ENCODE assay signal across 26 cellular contexts in the genomic region with DNA sequence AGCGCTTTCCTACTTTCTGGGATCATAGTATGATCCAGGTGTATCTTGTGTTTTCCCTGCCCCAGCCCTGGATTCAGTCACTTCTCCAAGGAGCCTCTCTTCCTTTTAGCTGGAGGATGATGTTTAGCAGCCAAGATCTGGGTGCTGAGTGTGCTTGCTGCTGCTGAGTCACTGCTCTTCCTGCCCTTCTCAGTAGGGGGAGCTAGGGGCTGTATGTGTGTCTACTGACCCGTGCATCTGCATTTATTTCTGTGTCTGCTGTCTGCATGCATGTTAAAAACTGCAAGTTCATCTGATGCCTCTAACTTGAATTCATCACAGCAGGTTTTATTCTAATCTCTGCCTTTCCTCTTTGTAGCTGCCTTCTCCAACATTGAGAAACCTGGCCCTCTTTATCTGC. TPM values are rescaled to one million over a fixed set of nuclear protein-coding genes. Genes with fewer than 3 reads are reported as not detected.
DNase-seq lines count a peak whose midpoint lies in the region; ATAC-seq, FAIRE-seq and TF ChIP-seq lines count a peak whose summit lies in the region.
"Had no signal": no experiment of that assay in that cellular context is flagged by ENCODE, and none has a peak within 500 bp of the region (broad histone marks: within the 10 kb centered on the region; RNA-seq: fewer than 3 reads in every experiment).

No MANE protein-coding gene starts in this region.

- H3K9me2 ChIP-seq in Karpas-422 (replicated peaks; ENCODE audit: insufficient read depth, low read length) (no peaks in the 10 kb centered on the region), PC-9 (ENCODE audit: insufficient read depth) (no peaks in the 10 kb centered on the region)

- in situ Hi-C loops in HepG2 (cut with HindIII; ENCODE audit: extremely low pct_ligation_motif_present, low pct_unique_long_range_greater_than_20kb): no loop called here

- H3K4me2 ChIP-seq in HepG2 (ENCODE audit: low read depth, low read length) (no peak overlapping the region), Karpas-422 (ENCODE audit: low read depth, low read length, poor library complexity, severe bottlenecking) (no peak overlapping the region), PC-9 (no peak overlapping the region)
- H3K4me2 ChIP-seq: BLaER1, smooth muscle cell had no signal

- H3K79me2 ChIP-seq in HepG2 (ENCODE audit: insufficient read depth, low read length): peaks cover 13% of the 10 kb centered on the region
- no peaks in the 10 kb centered on the region for H3K79me2 ChIP-seq in Karpas-422 (ENCODE audit: low read length)
- H3K79me2 ChIP-seq in PC-9 (ENCODE audit: low read depth): no peaks in the 10 kb centered on the region

- no peak overlapping the region for H3K27ac ChIP-seq in HepG2 (ENCODE audit: extremely low read length, insufficient read depth, low read length)
- H3K27ac ChIP-seq in right lobe of liver: no peak overlapping the region
- H3K27ac ChIP-seq in Karpas-422 (ENCODE audit: low read length): no peak overlapping the region
- H3K27ac ChIP-seq in PC-9: no peak overlapping the region
- H3K27ac ChIP-seq: BLaER1, dorsolateral prefrontal cortex, left ventricle myocardium inferior had no signal

- TF ChIP-seq RAD21 in HepG2 (CRISPR knock-in tag; IDR thresholded peaks at IDR 0.05): no peak

- H3K36me3 ChIP-seq in HepG2 (replicated peaks in 1 of 2; ENCODE audit: control insufficient read depth in 1 of 2, insufficient read depth in 2 of 2, low read length in 2 of 2) (no peaks in the 10 kb centered on the region), right lobe of liver (no peaks in the 10 kb centered on the region), Karpas-422 (ENCODE audit: insufficient read depth, low read length) (no peaks in the 10 kb centered on the region), bronchial epithelial cell (ENCODE audit: control insufficient read depth, insufficient read depth, low read length) (no peaks in the 10 kb centered on the region), PC-9 (ENCODE audit: low read depth) (no peaks in the 10 kb centered on the region)

- no TSS peak for BruUV-seq in HepG2 (replicated peaks; lab: Mats Ljungman, UMichigan)
- no TSS peak for BruUV-seq in PC-9 (replicated peaks; lab: Mats Ljungman, UMichigan)

- H3K4me1 ChIP-seq in HepG2 (ENCODE audit: insufficient read depth, low read length) (peaks cover 29% of the 10 kb centered on the region), right lobe of liver (peaks cover 0 to 46% (median 18%) of the 10 kb centered on the region in 4 donors), Karpas-422 (ENCODE audit: low read length) (no peaks in the 10 kb centered on the region), PC-9 (replicated peaks; ENCODE audit: insufficient read depth) (no peaks in the 10 kb centered on the region)

- H3F3A ChIP-seq in PC-9 (ENCODE audit: insufficient read depth, low read depth): no peaks in the 10 kb centered on the region

- FAIRE-seq in HepG2 (lab: Jason Lieb, UNC) (no peak), bronchial epithelial cell (lab: Jason Lieb, UNC) (no peak)

- WGBS in HepG2 (ENCODE audit: low lambda C conversion rate): 64% methylated on average over 2 of the region's 2 CpGs
- 100% methylated on average over 2 of the region's 2 CpGs for WGBS in right lobe of liver (ENCODE audit: insufficient coverage, low coverage, low lambda C conversion rate, missing lambda C conversion rate)

- no peak for TF ChIP-seq EP300 in HepG2 (IDR thresholded peaks at IDR 0.05; ENCODE audit: low read depth in 2 of 2, low read length in 2 of 2)
- no peak for TF ChIP-seq EP300 in HepG2 (CRISPR knock-in tag; IDR thresholded peaks at IDR 0.05; ENCODE audit: borderline replicate concordance)

- POLR2A ChIA-PET in HepG2 (lab: Yijun Ruan, JAX): no interaction called here
- POLR2A ChIA-PET in PC-9 (lab: Charles Lee; ENCODE audit: unreplicated experiment): no interaction called here

- intact Hi-C loops in HepG2 (cut with micrococcal nuclease; ENCODE audit: unreplicated experiment): no loop called here
- intact Hi-C loops in right lobe of liver (cut with DNase I): no loop called here
- intact Hi-C loops in PC-9 (cut with micrococcal nuclease; ENCODE audit: unreplicated experiment): no loop called here

- H3K9ac ChIP-seq in HepG2 (ENCODE audit: insufficient read depth, low read depth, low read length) (no peak overlapping the region), Karpas-422 (ENCODE audit: low read length) (no peak overlapping the region)
- H3K9ac ChIP-seq: BLaER1 had no signal

- TF ChIP-seq POLR2A in HepG2 (IDR thresholded peaks at IDR 0.05; ENCODE audit: insufficient read depth in 1 of 2, low read depth in 2 of 2, low read length in 2 of 2) (no peak), right lobe of liver (IDR thresholded peaks at IDR 0.05) (no peak)

- ATAC-seq in HepG2: no peak
- ATAC-seq in right lobe of liver: no peak
- ATAC-seq: naive thymus-derived CD4-positive, alpha-beta T cell; SK-N-SH treated with all-trans-retinoic acid at 6 μM for 48 hours; stimulated activated effector memory CD8-positive, alpha-beta T cell treated with anti-CD3 and anti-CD28 coated beads, Interleukin-12 subunit alpha, Interleukin-12 subunit beta, amount 100 ng/mL, for 72 hours had no signal

- H2AFZ ChIP-seq in HepG2 (ENCODE audit: low read length): no peak overlapping the region
- H2AFZ ChIP-seq in Karpas-422 (ENCODE audit: low read length): no peak overlapping the region
- no peak overlapping the region for H2AFZ ChIP-seq in PC-9

- H3K27me3 ChIP-seq in HepG2 (ENCODE audit: control insufficient read depth in 1 of 2, insufficient read depth in 2 of 2, low read length in 2 of 2) (no peaks in the 10 kb centered on the region), right lobe of liver (no peaks in the 10 kb centered on the region), Karpas-422 (ENCODE audit: low read length) (no peaks in the 10 kb centered on the region), bronchial epithelial cell (ENCODE audit: control insufficient read depth, insufficient read depth, low read length) (no peaks in the 10 kb centered on the region), PC-9 (ENCODE audit: insufficient read depth, low read depth) (no peaks in the 10 kb centered on the region)
- H3K27me3 ChIP-seq: BLaER1, dorsolateral prefrontal cortex had no signal

- CTCF ChIA-PET in HepG2 (lab: Yijun Ruan, JAX; ENCODE audit: low intra/inter-chr PET ratio, low total read pairs) (no interaction called here), PC-9 (lab: Charles Lee) (no interaction called here)

- TF ChIP-seq CTCF in HepG2 (CRISPR knock-in tag; IDR thresholded peaks at IDR 0.05) (peak; percentile 28), right lobe of liver (IDR thresholded peaks at IDR 0.05) (peak in 2 of 4 donors; percentile 14), bronchial epithelial cell (IDR thresholded peaks at IDR 0.05; ENCODE audit: insufficient read depth, low read length, severe bottlenecking) (peak; percentile 4), PC-9 (conservative IDR thresholded peaks at IDR 0.05) (no peak)

- DNase-seq in HepG2 (ENCODE audit: low spot score) (no peak), right lobe of liver (no peak), Karpas-422 (peak; percentile 63), bronchial epithelial cell (ENCODE audit: low read depth) (no peak), HCEC 1CT (no peak), SHP77 treated with DMSO at 0.1 percent for 48 hours (lab: John Stamatoyannopoulos, UW) (no peak), PC-9 (no peak)
- DNase-seq in stimulated activated CD4-positive, alpha-beta T cell treated with anti-CD3 and anti-CD28 coated beads, Interleukin-2, amount 100 ng/mL, for 24 hours: no peak
- DNase-seq: ACHN; activated CD8-positive, alpha-beta memory T cell treated with anti-CD3 and anti-CD28 coated beads, Interleukin-2, amount 50 U/mL, for 4 hours; COR-L47; DMS79 treated with DMSO at 0.1 percent for 48 hours; dorsolateral prefrontal cortex; immature natural killer cell; KBM-7; left ventricle myocardium inferior; MV-4-11; naive thymus-derived CD4-positive, alpha-beta T cell; NCI-H1694 treated with DMSO at 0.1 percent for 48 hours; NCI-H524 treated with DMSO at 0.1 percent for 48 hours; occipital lobe; stimulated activated CD4-positive, alpha-beta T cell treated with anti-CD3 and anti-CD28 coated beads, Interleukin-2, amount 100 ng/mL, for 48 hours had no signal

- peaks cover 13% of the 10 kb centered on the region; the same call in 1 of the 2 replicates for H3K9me3 ChIP-seq in HepG2 (ENCODE audit: low read length)
- H3K9me3 ChIP-seq in right lobe of liver: no peaks in the 10 kb centered on the region
- no peaks in the 10 kb centered on the region for H3K9me3 ChIP-seq in Karpas-422 (ENCODE audit: low read length)
- H3K9me3 ChIP-seq in PC-9 (ENCODE audit: insufficient read depth, low read depth): no peaks in the 10 kb centered on the region
- H3K9me3 ChIP-seq: left ventricle myocardium inferior had no signal

- no peaks in the 10 kb centered on the region for H4K20me1 ChIP-seq in HepG2 (ENCODE audit: insufficient read depth, low read length)
- H4K20me1 ChIP-seq in Karpas-422 (ENCODE audit: insufficient read depth, low read depth, low read length): peaks cover 3% of the 10 kb centered on the region; the same call in 1 of the 2 replicates
- H4K20me1 ChIP-seq in PC-9 (ENCODE audit: insufficient read depth): no peaks in the 10 kb centered on the region

- H3K4me3 ChIP-seq in HepG2 (replicated peaks in 1 of 3; ENCODE audit: insufficient read depth in 1 of 3, low read depth in 2 of 3, low read length in 3 of 3): no peak overlapping the region
- no peak overlapping the region for H3K4me3 ChIP-seq in right lobe of liver
- no peak overlapping the region for H3K4me3 ChIP-seq in Karpas-422 (ENCODE audit: low read length)
- no peak overlapping the region for H3K4me3 ChIP-seq in bronchial epithelial cell (ENCODE audit: low read depth, low read length)
- no peak overlapping the region for H3K4me3 ChIP-seq in PC-9
- H3K4me3 ChIP-seq: BLaER1, dorsolateral prefrontal cortex, left ventricle myocardium inferior, smooth muscle cell had no signal

RNA-seq across cellular contexts. Expression of gene MGMT, which starts 31.6 kb away (rescaled TPM):
- total RNA-seq in HepG2 (2016; rRNA removed; fragmentation: Illumina TruSeq; extraction: Trizol): 19.5 and 20.7 TPM in 2 replicates
- total RNA-seq in HepG2 (2016; cell fraction: cytosol; rRNA removed; fragmentation: Illumina TruSeq; extraction: Trizol; ENCODE audit: low read depth): 4.8 and 5.5 TPM in 2 replicates
- total RNA-seq in HepG2 (2016; cell fraction: insoluble cytoplasmic fraction; rRNA removed; fragmentation: Illumina TruSeq; extraction: Trizol): 19.7 and 23.1 TPM in 2 replicates
- 5.1 and 5.4 TPM in 2 replicates for total RNA-seq in HepG2 (2016; cell fraction: membrane; rRNA removed; fragmentation: Illumina TruSeq; extraction: Trizol)
- total RNA-seq in HepG2 (2016; cell fraction: nucleus; rRNA removed; fragmentation: Illumina TruSeq; extraction: Trizol): 17.5 and 20.2 TPM in 2 replicates
- 12.0 and 12.6 TPM in 2 replicates for polyA plus RNA-seq in HepG2 (2011; rRNA removed)
- 16.4 and 22.8 TPM in 2 replicates for polyA plus RNA-seq in HepG2 (2011; cell fraction: cytosol; rRNA removed)
- 11.0 and 11.8 TPM in 2 replicates for polyA plus RNA-seq in HepG2 (2011; cell fraction: nucleus; rRNA removed)
- 8.0 and 10.5 TPM in 2 replicates for polyA plus RNA-seq in HepG2 (2012)
- polyA plus RNA-seq in HepG2 (2016; cell fraction: cytosol; fragmentation: Illumina TruSeq; extraction: Trizol; ENCODE audit: low read depth): 4.0 and 4.2 TPM in 2 replicates
- polyA plus RNA-seq in HepG2 (2016; cell fraction: insoluble cytoplasmic fraction; fragmentation: Illumina TruSeq; extraction: Trizol; ENCODE audit: low read depth): 16.3 and 18.9 TPM in 2 replicates
- 4.2 and 4.7 TPM in 2 replicates for polyA plus RNA-seq in HepG2 (2016; cell fraction: membrane; fragmentation: Illumina TruSeq; extraction: Trizol; ENCODE audit: low read depth)
- polyA plus RNA-seq in HepG2 (2016; cell fraction: nucleus; fragmentation: Illumina TruSeq; extraction: Trizol; ENCODE audit: insufficient read depth, low read depth): 11.8 and 13.5 TPM in 2 replicates
- polyA minus RNA-seq in HepG2 (2011; rRNA and poly(A)+ RNA removed; ENCODE audit: low replicate concordance): 11.9 and 13.9 TPM in 2 replicates
- 4.1 and 4.6 TPM in 2 replicates for polyA minus RNA-seq in HepG2 (2011; cell fraction: cytosol; rRNA and poly(A)+ RNA removed)
- 30.2 and 31.9 TPM in 2 replicates for polyA minus RNA-seq in HepG2 (2011; cell fraction: nucleus; rRNA and poly(A)+ RNA removed)
- 10 to 100 TPM; 36.5 to 53.4 (median 42.3) TPM for total RNA-seq in right lobe of liver
- 22.5 and 33.8 TPM in 2 replicates for total RNA-seq in Karpas-422 (2014; rRNA removed; shearing (Covaris generic); ENCODE audit: low replicate concordance)
- 19.3 and 19.7 TPM in 2 replicates for total RNA-seq in bronchial epithelial cell
- total RNA-seq in PC-9 (2021): 21.2 and 28.1 TPM in 2 replicates
